In genomic region chr7:122643248-122643647, GRCh38 we compare ENCODE assay signal across 12 cellular contexts. TPM values are rescaled to one million over a fixed set of nuclear protein-coding genes. Genes with fewer than 3 reads are reported as not detected.
"Had no signal": no experiment of that assay in that cellular context is flagged by ENCODE, and none has a peak within 500 bp of the region (broad histone marks: within the 10 kb centered on the region; RNA-seq: fewer than 3 reads in every experiment).

No MANE protein-coding gene starts in this region.

- H3K9me3 ChIP-seq: HAP-1 had no signal

- H3K36me3 ChIP-seq: HAP-1 had no signal

- H3K9ac ChIP-seq: GM23248 had no signal

- H3K27ac ChIP-seq: GM23248, HL-60 had no signal

- H2AFZ ChIP-seq: GM23248 had no signal

- H3K4me1 ChIP-seq: HAP-1 had no signal

- DNase-seq: GM23248, GOT3, H7, HFFc6, IMR-90, KG1 had no signal

- ATAC-seq: HCT116, HepG2, K562 had no signal

- H3K4me3 ChIP-seq: GM23248, HAP-1, K562 had no signal

RNA-seq across cellular contexts. Expression of gene RNF133, which starts 55.7 kb away (rescaled TPM):
- total RNA-seq: GM23248, H4, H7, HFFc6, IMR-90, K562 had no signal

RNA-seq across cellular contexts. Expression of gene RNF148, which starts 59.5 kb away (rescaled TPM):
- total RNA-seq: GM23248, H7, HFFc6, IMR-90, K562 had no signal
